Comparison of ENCODE assay signal across 15 cellular contexts in genomic region chr2:161995553-161996016, GRCh38.
DNase-seq lines count a peak whose midpoint lies in the region; ATAC-seq and TF ChIP-seq lines count a peak whose summit lies in the region.
"Had no signal": no experiment of that assay in that cellular context is flagged by ENCODE, and none has a peak within 500 bp of the region (broad histone marks: within the 10 kb centered on the region; RNA-seq: fewer than 3 reads in every experiment).

No MANE protein-coding gene starts in this region.

- H3K4me1 Mint-ChIP-seq in T-cell: peaks cover 67 to 77% (median 72%) of the 10 kb centered on the region in 3 donors
- peaks cover 33% of the 10 kb centered on the region for H3K4me1 Mint-ChIP-seq in neural progenitor cell

- no peaks in the 10 kb centered on the region for H3K79me2 ChIP-seq in neural progenitor cell (ENCODE audit: low read depth)

- H3F3A ChIP-seq in neural progenitor cell (ENCODE audit: low read depth): no peaks in the 10 kb centered on the region

- TF ChIP-seq EP300 in upper lobe of left lung (IDR thresholded peaks at IDR 0.05): no peak

- H3K27me3 ChIP-seq in upper lobe of left lung (no peaks in the 10 kb centered on the region), mesenchymal stem cell (ENCODE audit: control insufficient read depth in 1 of 2, insufficient read depth in 1 of 2, low read length in 2 of 2) (no peaks in the 10 kb centered on the region), neural progenitor cell (no peaks in the 10 kb centered on the region)
- H3K27me3 ChIP-seq: left lung had no signal

- no peak overlapping the region for H2BK15ac ChIP-seq in mesenchymal stem cell (ENCODE audit: low read depth, poor library complexity, severe bottlenecking)

- CTCF ChIA-PET in T-cell (lab: Charles Lee): interaction anchor here (0.6 to 2.3 kb wide), 8 partner anchors 11 to 138 kb away, joined by 3 to 6 read pairs (median 4); partner anchors contain the start of gene DPP4 (in 1 of the 2)

- H3K4me2 ChIP-seq in mesenchymal stem cell (ENCODE audit: low read length, poor library complexity, severe bottlenecking): no peak overlapping the region
- H3K4me2 ChIP-seq in neural progenitor cell: no peak overlapping the region

- H3K14ac ChIP-seq in mesenchymal stem cell (ENCODE audit: low read length in 2 of 2): no peak overlapping the region

- H3K4me3 Mint-ChIP-seq in T-cell: peak overlapping the region; percentile 76 to 81 (median 76)
- H3K4me3 Mint-ChIP-seq in neural progenitor cell: no peak overlapping the region
- H3K4me3 Mint-ChIP-seq: nephron had no signal

- H3K4me3 ChIP-seq in upper lobe of left lung (no peak overlapping the region), mesenchymal stem cell (ENCODE audit: insufficient read depth in 1 of 2, low read depth in 1 of 2, low read length in 2 of 2) (no peak overlapping the region), neural progenitor cell (no peak overlapping the region)
- H3K4me3 ChIP-seq: coronary artery, left lung had no signal

- no peak overlapping the region for H4K8ac ChIP-seq in mesenchymal stem cell (ENCODE audit: low read length)

- no peak overlapping the region for H3K18ac ChIP-seq in mesenchymal stem cell (ENCODE audit: low read depth in 1 of 2, low read length in 2 of 2)

- H2AFZ ChIP-seq in mesenchymal stem cell (ENCODE audit: low read depth, low read length) (no peak overlapping the region), neural progenitor cell (replicated peaks) (no peak overlapping the region)

- H4K91ac ChIP-seq in mesenchymal stem cell (ENCODE audit: low read length): no peak overlapping the region

- no peak for TF ChIP-seq CTCF in upper lobe of left lung (IDR thresholded peaks at IDR 0.05)
- no peak for TF ChIP-seq CTCF in neural progenitor cell (IDR thresholded peaks at IDR 0.05)

- H3K27ac Mint-ChIP-seq in T-cell (peak overlapping the region; percentile 98), neural progenitor cell (no peak overlapping the region)
- H3K27ac Mint-ChIP-seq: nephron had no signal

- no peak overlapping the region for H2BK120ac ChIP-seq in mesenchymal stem cell (ENCODE audit: low read depth, low read length)

- H3K36me3 Mint-ChIP-seq in T-cell (peaks cover 46% of the 10 kb centered on the region), neural progenitor cell (no peaks in the 10 kb centered on the region)

- peaks cover 0 to 3% (median 0%) of the 10 kb centered on the region in 4 donors for H3K4me1 ChIP-seq in upper lobe of left lung
- H3K4me1 ChIP-seq in mesenchymal stem cell (ENCODE audit: control insufficient read depth, insufficient read depth, low read depth, low read length): peaks cover 2% of the 10 kb centered on the region
- H3K4me1 ChIP-seq in neural progenitor cell: peaks cover 22% of the 10 kb centered on the region
- H3K4me1 ChIP-seq: left lung had no signal

- H3K27ac ChIP-seq in upper lobe of left lung (no peak overlapping the region), mesenchymal stem cell (ENCODE audit: low read length, poor library complexity, severe bottlenecking) (no peak overlapping the region), neural progenitor cell (no peak overlapping the region)
- H3K27ac ChIP-seq: coronary artery, left lung had no signal

- no peaks in the 10 kb centered on the region for H3K79me1 ChIP-seq in mesenchymal stem cell (replicated peaks; ENCODE audit: low read length, poor library complexity, severe bottlenecking)

- H3K9me3 ChIP-seq in upper lobe of left lung (no peaks in the 10 kb centered on the region), mesenchymal stem cell (ENCODE audit: control insufficient read depth, low read length) (no peaks in the 10 kb centered on the region), neural progenitor cell (ENCODE audit: low read depth) (no peaks in the 10 kb centered on the region)
- H3K9me3 ChIP-seq: left lung had no signal

- peak; percentile 4 to 46 (median 15) for DNase-seq in stimulated activated naive CD4-positive, alpha-beta T cell (lab: John Stamatoyannopoulos, UW)
- no peak for DNase-seq in stimulated activated naive CD4-positive, alpha-beta T cell treated with Interleukin-2 at 50 U/mL for 16 hours (lab: John Stamatoyannopoulos, UW)
- DNase-seq in T-cell (peak in 11 of 34 experiments; percentile 10 to 29 (median 18)), fibroblast of the conjunctiva (ENCODE audit: low read depth) (peak; percentile 5), upper lobe of left lung (no peak), mesenchymal stem cell (no peak), neural progenitor cell (ENCODE audit: low spot score) (no peak)
- DNase-seq: AML-193, amygdala, hypothalamus had no signal

- H3K9ac ChIP-seq in mesenchymal stem cell (ENCODE audit: low read length) (no peak overlapping the region), neural progenitor cell (no peak overlapping the region)

- ATAC-seq in T-cell (replicated peaks in 1 of 4) (peak in 1 of 4 experiments; percentile 38), upper lobe of left lung (ENCODE audit: low FRiP score in 2 of 2) (no peak), GM18517 (IDR thresholded peaks at IDR 0.05; ENCODE audit: unreplicated experiment) (no peak)
- ATAC-seq: left lung, Panc1 had no signal

- H2BK5ac ChIP-seq in mesenchymal stem cell (ENCODE audit: low read depth, low read length, poor library complexity, severe bottlenecking): no peak overlapping the region

- H3K36me3 ChIP-seq in upper lobe of left lung (peaks cover 0 to 5% (median 0%) of the 10 kb centered on the region in 4 donors), mesenchymal stem cell (ENCODE audit: control insufficient read depth in 1 of 2, insufficient read depth in 2 of 2, low read depth in 1 of 2, low read length in 2 of 2) (peaks cover 0 to 90% of the 10 kb centered on the region in 2 experiments), neural progenitor cell (no peaks in the 10 kb centered on the region)
- H3K36me3 ChIP-seq: left lung had no signal

- H3K9me3 Mint-ChIP-seq in T-cell (no peaks in the 10 kb centered on the region), neural progenitor cell (no peaks in the 10 kb centered on the region)
- H3K9me3 Mint-ChIP-seq: nephron had no signal

- TF ChIP-seq POLR2A in upper lobe of left lung (IDR thresholded peaks at IDR 0.05): no peak

- H2BK12ac ChIP-seq in mesenchymal stem cell (ENCODE audit: low read length in 2 of 2): no peak overlapping the region

- H3K4ac ChIP-seq in mesenchymal stem cell (ENCODE audit: low read depth in 1 of 2, low read length in 2 of 2): no peak overlapping the region

- no peaks in the 10 kb centered on the region for H4K20me1 ChIP-seq in neural progenitor cell (ENCODE audit: low read depth)

- H3K27me3 Mint-ChIP-seq in T-cell (no peaks in the 10 kb centered on the region), neural progenitor cell (ENCODE audit: insufficient read depth, low read depth) (peaks cover 4% of the 10 kb centered on the region)

- H3K23ac ChIP-seq in mesenchymal stem cell (ENCODE audit: low read length in 2 of 2): no peak overlapping the region

- POLR2A ChIA-PET in T-cell (lab: Charles Lee): interaction anchor here in 1 of 2 donors (1.0 kb wide), 1 partner anchor 41 kb away, joined by 3 read pairs; no protein-coding TSS in a partner anchor

- H2AK5ac ChIP-seq in mesenchymal stem cell (ENCODE audit: low read length, severe bottlenecking): no peak overlapping the region

Comparison
In these comparisons a context has a peak if more than half of its experiments do, and no peak if none do; other contexts are left out.
1. DNase-seq: peak in stimulated activated naive CD4-positive, alpha-beta T cell (6 of 6) and fibroblast of the conjunctiva (single experiment); none in stimulated activated naive CD4-positive, alpha-beta T cell treated with Interleukin-2 at 50 U/mL for 16 hours (single experiment), upper lobe of left lung (0 of 2), mesenchymal stem cell (single experiment) and neural progenitor cell (single experiment).